26 cellular contexts compared by ENCODE assay signal in genomic region chr20:51223163-51223562, GRCh38.
A peak's percentile ranks its signal among the peaks of the same experiment; 100 is the strongest.
DNase-seq lines count a peak whose midpoint lies in the region; ATAC-seq, FAIRE-seq and TF ChIP-seq lines count a peak whose summit lies in the region.
"Had no signal": no experiment of that assay in that cellular context is flagged by ENCODE, and none has a peak within 500 bp of the region (broad histone marks: within the 10 kb centered on the region; RNA-seq: fewer than 3 reads in every experiment).

No MANE protein-coding gene starts in this region.

- FAIRE-seq in HTR-8/SVneo (lab: Jason Lieb, UNC), result peak; percentile 80
- FAIRE-seq: A549, D721Med, GM12878, GM19239 had no signal

- no peak for TF ChIP-seq CTCF in endodermal cell (conservative IDR thresholded peaks at IDR 0.05)
- TF ChIP-seq CTCF in neural cell (IDR thresholded peaks at IDR 0.05; ENCODE audit: poor library complexity, severe bottlenecking), result no peak

- WGBS in endodermal cell (ENCODE audit: insufficient coverage in 1 of 2, insufficient read length in 1 of 2), 2 experiments, result 44 to 68% methylated on average over 4 to 8 of the region's 8 CpGs
- WGBS in neuronal stem cell (ENCODE audit: extremely low coverage in 2 of 2, insufficient read length in 2 of 2, insufficient replicate concordance in 1 of 2), 2 donors, result no CpG with 5 or more reads among the region's 8 CpGs

- no peak overlapping the region for H4K8ac ChIP-seq in neuronal stem cell (ENCODE audit: low read depth, low read length)

- H3K4ac ChIP-seq in neuronal stem cell (ENCODE audit: low read length), result no peak overlapping the region

- H3K9me2 ChIP-seq in neural cell (ENCODE audit: insufficient read depth, low read length), result no peaks in the 10 kb centered on the region

- H3K4me1 ChIP-seq in endodermal cell (ENCODE audit: control insufficient read depth, insufficient read depth, low read length) (peaks cover 3% of the 10 kb centered on the region), neuronal stem cell (ENCODE audit: control insufficient read depth in 2 of 2, insufficient read depth in 1 of 2, low read depth in 1 of 2, low read length in 2 of 2) (peaks cover 9 to 10% of the 10 kb centered on the region in 2 donors)
- H3K4me1 ChIP-seq: BE2C had no signal

- H3K9me3 Mint-ChIP-seq in endodermal cell, result peaks cover 22% of the 10 kb centered on the region
- no peaks in the 10 kb centered on the region for H3K9me3 Mint-ChIP-seq in activated naive CD8-positive, alpha-beta T cell treated with anti-CD3 and anti-CD28 coated beads for 36 hours
- H3K9me3 Mint-ChIP-seq in activated naive CD8-positive, alpha-beta T cell treated with anti-CD3 and anti-CD28 coated beads, Interleukin-2, amount 50 U/mL, for 24 hours, result no peaks in the 10 kb centered on the region
- H3K9me3 Mint-ChIP-seq: CD4-positive, alpha-beta T cell had no signal

- H2BK120ac ChIP-seq in neuronal stem cell (ENCODE audit: low read depth, low read length), result no peak overlapping the region

- no peak overlapping the region for H3K18ac ChIP-seq in neuronal stem cell (ENCODE audit: low read length)

- no peak for DNase-seq in HTR-8/SVneo (ENCODE audit: insufficient read length, low spot score)
- peak; percentile 69 for DNase-seq in endodermal cell
- no peak for DNase-seq in neuronal stem cell (ENCODE audit: low spot score)
- DNase-seq in activated naive CD8-positive, alpha-beta T cell treated with anti-CD3 and anti-CD28 coated beads for 36 hours, result no peak
- no peak for DNase-seq in left lobe of liver (ENCODE audit: low spot score)
- no peak for DNase-seq in activated naive CD8-positive, alpha-beta T cell treated with anti-CD3 and anti-CD28 coated beads, Interleukin-2, amount 50 U/mL, for 24 hours
- DNase-seq: 8988T; ACHN; AML-193; BE2C; CD4-positive, alpha-beta T cell; CD8-positive, alpha-beta memory T cell; DMS 273 treated with DMSO at 0.1 percent for 48 hours; DMS79; EL; GDM1; H9 had no signal

- H2BK15ac ChIP-seq in neuronal stem cell (ENCODE audit: low read length), result no peak overlapping the region

- TF ChIP-seq EP300 in neural cell (conservative IDR thresholded peaks at IDR 0.05; ENCODE audit: poor library complexity, severe bottlenecking), result peak; percentile 42

- H3K79me1 ChIP-seq in neuronal stem cell (ENCODE audit: low read depth, low read length), result no peaks in the 10 kb centered on the region

- H3K4me2 ChIP-seq in neural cell (ENCODE audit: low read length), result peak overlapping the region; percentile 23
- H3K4me2 ChIP-seq in neuronal stem cell (ENCODE audit: insufficient read depth, low read length, poor library complexity, severe bottlenecking), result no peak overlapping the region
- H3K4me2 ChIP-seq: A549; BLaER1 treated with 17β-estradiol and CSF1 and Interleukin-3, amounts not matched to agents 10 nM and 100 nM had no signal

- H2AFZ ChIP-seq in neural cell (ENCODE audit: low read depth, low read length) (no peak overlapping the region), neuronal stem cell (ENCODE audit: low read length) (peak overlapping the region; percentile 21)

- peaks cover 36% of the 10 kb centered on the region for H3K9me3 ChIP-seq in endodermal cell (ENCODE audit: control insufficient read depth, low read length)
- H3K9me3 ChIP-seq in neural cell (ENCODE audit: low read length), result no peaks in the 10 kb centered on the region
- peaks cover 3 to 4% of the 10 kb centered on the region in 2 donors for H3K9me3 ChIP-seq in neuronal stem cell (replicated peaks in 1 of 2; ENCODE audit: control insufficient read depth in 2 of 2, insufficient read depth in 1 of 2, low read depth in 1 of 2, low read length in 2 of 2)
- H3K9me3 ChIP-seq: BE2C had no signal

- H3K36me3 Mint-ChIP-seq in endodermal cell (ENCODE audit: low read depth), result peaks cover 8% of the 10 kb centered on the region
- no peaks in the 10 kb centered on the region for H3K36me3 Mint-ChIP-seq in activated naive CD8-positive, alpha-beta T cell treated with anti-CD3 and anti-CD28 coated beads for 36 hours
- no peaks in the 10 kb centered on the region for H3K36me3 Mint-ChIP-seq in activated naive CD8-positive, alpha-beta T cell treated with anti-CD3 and anti-CD28 coated beads, Interleukin-2, amount 50 U/mL, for 24 hours (ENCODE audit: low read depth)
- H3K36me3 Mint-ChIP-seq: CD14-positive monocyte; CD8-positive, alpha-beta memory T cell had no signal

- no peak overlapping the region for H3K23ac ChIP-seq in neuronal stem cell (ENCODE audit: low read depth, low read length, poor library complexity)

- no peak overlapping the region for H2BK12ac ChIP-seq in neuronal stem cell (ENCODE audit: low read length)

- H2AK5ac ChIP-seq in neuronal stem cell (ENCODE audit: low read depth, low read length), result no peak overlapping the region

- H3K4me3 Mint-ChIP-seq in endodermal cell, result no peak overlapping the region
- H3K4me3 Mint-ChIP-seq in activated naive CD8-positive, alpha-beta T cell treated with anti-CD3 and anti-CD28 coated beads for 36 hours, result no peak overlapping the region
- no peak overlapping the region for H3K4me3 Mint-ChIP-seq in activated naive CD8-positive, alpha-beta T cell treated with anti-CD3 and anti-CD28 coated beads, Interleukin-2, amount 50 U/mL, for 24 hours
- H3K4me3 Mint-ChIP-seq: CD4-positive, alpha-beta T cell; CD8-positive, alpha-beta memory T cell had no signal

- H2BK5ac ChIP-seq in neuronal stem cell (ENCODE audit: low read length), result no peak overlapping the region

- H3K27me3 Mint-ChIP-seq in endodermal cell (ENCODE audit: insufficient read depth), result peaks cover 2% of the 10 kb centered on the region
- H3K27me3 Mint-ChIP-seq in activated naive CD8-positive, alpha-beta T cell treated with anti-CD3 and anti-CD28 coated beads for 36 hours, result peaks cover 52% of the 10 kb centered on the region
- H3K27me3 Mint-ChIP-seq in activated naive CD8-positive, alpha-beta T cell treated with anti-CD3 and anti-CD28 coated beads, Interleukin-2, amount 50 U/mL, for 24 hours, result peaks cover 35% of the 10 kb centered on the region

- H3K27me3 ChIP-seq in endodermal cell (ENCODE audit: control insufficient read depth, insufficient read depth, low read length, poor library complexity, severe bottlenecking) (no peaks in the 10 kb centered on the region), neural cell (ENCODE audit: insufficient read depth, low read depth, low read length) (no peaks in the 10 kb centered on the region), neuronal stem cell (ENCODE audit: control insufficient read depth in 3 of 3, insufficient read depth in 3 of 3, low read depth in 1 of 3, low read length in 3 of 3) (no peaks in the 10 kb centered on the region)
- H3K27me3 ChIP-seq: BE2C had no signal

- no peak overlapping the region for H3K9ac ChIP-seq in endodermal cell (ENCODE audit: extremely low read depth, low read length, poor library complexity, severe bottlenecking)
- peak overlapping the region; percentile 41 for H3K9ac ChIP-seq in neural cell (ENCODE audit: low read length)
- H3K9ac ChIP-seq in neuronal stem cell (ENCODE audit: low read depth, low read length, poor library complexity), result no peak overlapping the region
- H3K9ac ChIP-seq: BLaER1 treated with 17β-estradiol and CSF1 and Interleukin-3, amounts not matched to agents 10 nM and 100 nM had no signal

- no peaks in the 10 kb centered on the region for H3K79me2 ChIP-seq in neural cell (replicated peaks; ENCODE audit: insufficient read depth, low read length)

- no peak overlapping the region for H3K27ac Mint-ChIP-seq in endodermal cell
- no peak overlapping the region for H3K27ac Mint-ChIP-seq in activated naive CD8-positive, alpha-beta T cell treated with anti-CD3 and anti-CD28 coated beads for 36 hours
- no peak overlapping the region for H3K27ac Mint-ChIP-seq in activated naive CD8-positive, alpha-beta T cell treated with anti-CD3 and anti-CD28 coated beads, Interleukin-2, amount 50 U/mL, for 24 hours
- H3K27ac Mint-ChIP-seq: CD14-positive monocyte; CD4-positive, alpha-beta T cell; CD8-positive, alpha-beta memory T cell had no signal

- H4K91ac ChIP-seq in neuronal stem cell (ENCODE audit: low read depth, low read length, poor library complexity), result no peak overlapping the region

- H3K14ac ChIP-seq in neuronal stem cell (ENCODE audit: low read length), result no peak overlapping the region

- H3K4me3 ChIP-seq in endodermal cell (ENCODE audit: low read length) (no peak overlapping the region), neural cell (ENCODE audit: low read length) (peak overlapping the region; percentile 50), neuronal stem cell (ENCODE audit: low read length in 2 of 2) (no peak overlapping the region)
- H3K4me3 ChIP-seq: A549; BLaER1 treated with 17β-estradiol and CSF1 and Interleukin-3, amounts not matched to agents 10 nM and 100 nM; GM12878 had no signal

- peaks cover 4% of the 10 kb centered on the region for H3F3A ChIP-seq in neural cell (ENCODE audit: insufficient read depth, low read length, poor library complexity, severe bottlenecking)

- peak overlapping the region; percentile 48 for H3K27ac ChIP-seq in endodermal cell (ENCODE audit: low read depth, low read length)
- peak overlapping the region; percentile 84 for H3K27ac ChIP-seq in neural cell (ENCODE audit: low read length)
- H3K27ac ChIP-seq in neuronal stem cell (replicated peaks; ENCODE audit: low read length), result no peak overlapping the region
- H3K27ac ChIP-seq: BLaER1 treated with 17β-estradiol and CSF1 and Interleukin-3, amounts not matched to agents 10 nM and 100 nM had no signal

- ATAC-seq in GM19397 (IDR thresholded peaks at IDR 0.05; ENCODE audit: unreplicated experiment) (no peak), left lobe of liver (no peak)
- ATAC-seq in activated naive CD8-positive, alpha-beta T cell treated with anti-CD3 and anti-CD28 coated beads, Interleukin-2, amount 50 U/mL, for 24 hours, result no peak
- ATAC-seq: A549, GM12878, HCT116 had no signal

- TF ChIP-seq RAD21 in neural cell (conservative IDR thresholded peaks at IDR 0.05), result peak; percentile 32

- H4K20me1 ChIP-seq in neural cell (ENCODE audit: insufficient read depth), result no peaks in the 10 kb centered on the region
- H4K20me1 ChIP-seq: BLaER1 treated with 17β-estradiol and CSF1 and Interleukin-3, amounts not matched to agents 10 nM and 100 nM had no signal

- H3K4me1 Mint-ChIP-seq in endodermal cell, result peaks cover 29% of the 10 kb centered on the region
- H3K4me1 Mint-ChIP-seq in activated naive CD8-positive, alpha-beta T cell treated with anti-CD3 and anti-CD28 coated beads for 36 hours, result peaks cover 8% of the 10 kb centered on the region
- peaks cover 6% of the 10 kb centered on the region for H3K4me1 Mint-ChIP-seq in activated naive CD8-positive, alpha-beta T cell treated with anti-CD3 and anti-CD28 coated beads, Interleukin-2, amount 50 U/mL, for 24 hours

- H3K36me3 ChIP-seq in endodermal cell (ENCODE audit: control insufficient read depth, insufficient read depth, low read length), result no peaks in the 10 kb centered on the region
- no peaks in the 10 kb centered on the region for H3K36me3 ChIP-seq in neural cell (ENCODE audit: insufficient read depth, low read length)
- H3K36me3 ChIP-seq in neuronal stem cell (replicated peaks in 1 of 2; ENCODE audit: control insufficient read depth in 2 of 2, insufficient read depth in 2 of 2, low read length in 2 of 2), result no peaks in the 10 kb centered on the region
- H3K36me3 ChIP-seq: BE2C; BLaER1 treated with 17β-estradiol and CSF1 and Interleukin-3, amounts not matched to agents 10 nM and 100 nM had no signal

TF ChIP-seq in neural cell, 6 proteins besides CTCF, POLR2A, EP300 and RAD21 (continues in another document):
- no peak for TF ChIP-seq SMC3 (conservative IDR thresholded peaks at IDR 0.05; ENCODE audit: poor library complexity)
- no peak for TF ChIP-seq POLR2AphosphoS5 (IDR thresholded peaks at IDR 0.05)
